In the genomic region with DNA sequence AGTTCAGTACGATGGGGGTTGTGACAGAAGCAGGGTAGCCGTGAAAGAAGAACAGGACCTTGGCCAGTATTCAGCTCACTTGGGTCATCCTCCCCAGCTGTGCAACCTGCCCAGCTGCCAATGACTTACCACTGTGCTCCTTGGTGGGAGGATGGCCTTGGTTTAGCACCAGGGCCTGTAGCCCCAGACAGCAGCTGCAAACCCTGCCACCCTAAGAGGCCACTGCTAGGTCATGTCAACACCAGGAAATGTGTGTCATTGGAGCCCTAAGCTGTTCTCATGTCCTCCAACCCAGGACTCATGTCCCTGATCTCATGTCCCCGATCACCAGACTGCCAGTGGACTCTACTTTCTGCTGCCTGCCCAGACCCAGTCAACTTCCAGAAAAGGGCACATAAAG, we compare ENCODE assay signal across 12 cellular contexts.
"Had no signal": no experiment of that assay in that cellular context is flagged by ENCODE, and none has a peak within 500 bp of the region (broad histone marks: within the 10 kb centered on the region; RNA-seq: fewer than 3 reads in every experiment).

No MANE protein-coding gene starts in this region.

- DNase-seq: activated naive CD4-positive, alpha-beta T cell treated with Interleukin-2 at 50 U/mL for 16 hours; central memory CD4-positive, alpha-beta T cell; hippocampal formation; lower lobe of right lung; naive B cell; stimulated activated naive CD8-positive, alpha-beta T cell treated with anti-CD3 and anti-CD28 coated beads, Interleukin-15, Interleukin-2, amounts not matched to agents 100 U/mL and 50 U/mL, for 24 hours; T-helper 17 cell; upper lobe of right lung had no signal

- H3K4me3 Mint-ChIP-seq: mesothelial cell of epicardium, T-helper 17 cell had no signal

- H3K27ac ChIP-seq: lower lobe of right lung, right atrium auricular region, suprapubic skin, upper lobe of right lung had no signal

- H3K9me3 ChIP-seq: lower lobe of right lung, right atrium auricular region, suprapubic skin, upper lobe of right lung had no signal

- H3K36me3 ChIP-seq: lower lobe of right lung, right atrium auricular region, suprapubic skin, upper lobe of right lung had no signal

- H3K9me3 Mint-ChIP-seq: mesothelial cell of epicardium, naive B cell had no signal

- H3K27me3 ChIP-seq: right atrium auricular region, upper lobe of right lung had no signal

- H3K27ac Mint-ChIP-seq: mesothelial cell of epicardium had no signal

- ATAC-seq: lower lobe of right lung; SK-N-SH treated with all-trans-retinoic acid at 6 μM for 48 hours; stimulated activated naive CD8-positive, alpha-beta T cell treated with anti-CD3 and anti-CD28 coated beads, Interleukin-15, Interleukin-2, amounts not matched to agents 100 U/mL and 50 U/mL, for 24 hours; T-helper 17 cell; upper lobe of right lung had no signal

- H3K4me3 ChIP-seq: lower lobe of right lung, right atrium auricular region, suprapubic skin, upper lobe of right lung had no signal

- H3K27me3 Mint-ChIP-seq: naive B cell, T-helper 17 cell had no signal

- H3K36me3 Mint-ChIP-seq: mesothelial cell of epicardium had no signal
